Comparison of ENCODE assay signal across 8 cellular contexts in genomic region chrX:118345401-118346257, GRCh38. TPM values are rescaled to one million over a fixed set of nuclear protein-coding genes. Genes with fewer than 3 reads are reported as not detected.
A peak's percentile ranks its signal among the peaks of the same experiment; 100 is the strongest.
DNase-seq lines count a peak whose midpoint lies in the region; ATAC-seq and TF ChIP-seq lines count a peak whose summit lies in the region.

Gene WDR44 (plus strand): TSS chrX:118346106. CDS start chrX:118346504, 398 bp downstream.

- peak within 1 kb of the TSS; percentile 74 for H3K4me3 ChIP-seq in AG04450 (ENCODE audit: low read depth, low read length)
- H3K4me3 ChIP-seq in cardiac fibroblast (replicated peaks in 1 of 2; ENCODE audit: low read depth in 2 of 2, low read length in 2 of 2), result peak within 1 kb of the TSS; percentile 78 to 82
- peak within 1 kb of the TSS; percentile 77 for H3K4me3 ChIP-seq in smooth muscle cell

- H3K4me1 Mint-ChIP-seq in WTC11, result peaks cover 31% of the 10 kb centered on the region

- peak within 1 kb of the TSS; percentile 97 for H3K27ac Mint-ChIP-seq in WTC11

- H3K27me3 ChIP-seq in AG04450 (ENCODE audit: control insufficient read depth, insufficient read depth, low read length), result no peaks in the 10 kb centered on the region
- no peaks in the 10 kb centered on the region for H3K27me3 ChIP-seq in smooth muscle cell (ENCODE audit: low read depth)

- H2AFZ ChIP-seq in smooth muscle cell (ENCODE audit: low read depth), result peak within 1 kb of the TSS; percentile 92

- no peaks in the 10 kb centered on the region for H3F3A ChIP-seq in smooth muscle cell (ENCODE audit: low read depth)

- peaks cover 34% of the 10 kb centered on the region for H4K20me1 ChIP-seq in smooth muscle cell (ENCODE audit: low read depth)

- peak within 1 kb of the TSS; percentile 90 for H3K4me2 ChIP-seq in smooth muscle cell

- peak within 1 kb of the TSS; percentile 84 for H3K9ac ChIP-seq in smooth muscle cell (ENCODE audit: low read depth)

- DNase-seq in AG04450 (ENCODE audit: low read depth, low spot score), result peak; percentile 87
- peak; percentile 84 for DNase-seq in NCI-H226
- DNase-seq in WTC11 (ENCODE audit: low spot score), result peak; percentile 90
- DNase-seq in cardiac fibroblast (ENCODE audit: low read depth in 2 of 2), result peak; percentile 94 to 97
- peak; percentile 89 for DNase-seq in iPS-NIHi11 (ENCODE audit: low spot score)
- peak; percentile 68 for DNase-seq in smooth muscle cell (lab: John Stamatoyannopoulos, UW; ENCODE audit: unreplicated experiment)

- no peaks in the 10 kb centered on the region for H3K27me3 Mint-ChIP-seq in WTC11 (ENCODE audit: low read depth)

- peaks cover 13% of the 10 kb centered on the region for H3K4me1 ChIP-seq in smooth muscle cell (ENCODE audit: low read depth)

- H3K36me3 Mint-ChIP-seq in WTC11, result no peaks in the 10 kb centered on the region

- H3K9me3 ChIP-seq in AG04450 (ENCODE audit: control insufficient read depth, insufficient read depth, low read length) (no peaks in the 10 kb centered on the region), smooth muscle cell (replicated peaks; ENCODE audit: low read depth) (no peaks in the 10 kb centered on the region)

- H3K27ac ChIP-seq in AG04450 (ENCODE audit: low read depth, low read length) (peak within 1 kb of the TSS; percentile 87), smooth muscle cell (ENCODE audit: low read depth) (peak within 1 kb of the TSS; percentile 86)

- WGBS in smooth muscle cell (ENCODE audit: low lambda C conversion rate), result 43% methylated on average over 62 of the region's 62 CpGs

- no peaks in the 10 kb centered on the region for H3K36me3 ChIP-seq in smooth muscle cell (ENCODE audit: low read depth)

- H3K79me2 ChIP-seq in smooth muscle cell (ENCODE audit: low read depth), result peaks cover 28% of the 10 kb centered on the region

- POLR2A ChIA-PET in AG04450 (lab: Yijun Ruan, JAX), result interaction anchor here (0.7 kb wide), 1 partner anchor 711 kb away, joined by 4 read pairs; no protein-coding TSS in a partner anchor
- POLR2A ChIA-PET in WTC11 (lab: Charles Lee), result no interaction called here

- CTCF ChIA-PET in AG04450 (lab: Charles Lee), result interaction anchor here (0.7 kb wide), 1 partner anchor 17 kb away, joined by 3 read pairs; no protein-coding TSS in a partner anchor
- CTCF ChIA-PET in WTC11 (lab: Charles Lee), result no interaction called here

- TF ChIP-seq CTCF in AG04450 (IDR thresholded peaks at IDR 0.05; ENCODE audit: low read depth, low read length) (no peak), WTC11 (IDR thresholded peaks at IDR 0.05) (no peak), cardiac fibroblast (IDR thresholded peaks at IDR 0.05; ENCODE audit: low read depth, low read length) (no peak), smooth muscle cell (IDR thresholded peaks at IDR 0.05; ENCODE audit: borderline replicate concordance, insufficient read depth, poor library complexity, severe bottlenecking) (no peak)

- ATAC-seq in GM18909 (IDR thresholded peaks at IDR 0.05; ENCODE audit: poor library complexity, unreplicated experiment) (peak; percentile 90), HG03175 (IDR thresholded peaks at IDR 0.05; ENCODE audit: unreplicated experiment) (peak; percentile 88), WTC11 (peak; percentile 95)

- H3K4me3 Mint-ChIP-seq in WTC11, result peak within 1 kb of the TSS; percentile 94

- H3K9me3 Mint-ChIP-seq in WTC11, result peaks cover 4% of the 10 kb centered on the region; the same call in 1 of the 2 replicates

TF ChIP-seq in WTC11, 78 proteins besides CTCF, POLR2A, EP300 and RAD21:
- no peak for TF ChIP-seq ZNF423 (CRISPR knock-in tag; IDR thresholded peaks at IDR 0.05)
- TF ChIP-seq SP1 (CRISPR knock-in tag; conservative IDR thresholded peaks at IDR 0.05), result peak; percentile 51; the same call in 1 of the 2 replicates
TF ChIP-seq in WTC11: peak in this region for 1.

RNA-seq across cellular contexts. Expression of gene WDR44, which starts in this region (rescaled TPM):
- 12.4 and 17.2 TPM in 2 replicates for polyA plus RNA-seq in AG04450 (2011; rRNA removed)
- 11.6 and 20.4 TPM in 2 replicates for polyA minus RNA-seq in AG04450 (2011; rRNA and poly(A)+ RNA removed)
- total RNA-seq in WTC11 (2021), result 17.5 to 19.0 TPM (median 18.4 TPM) in 3 replicates
- total RNA-seq in smooth muscle cell, result 18.4 and 20.0 TPM in 2 replicates
- 7.4 and 10.0 TPM in 2 replicates for polyA plus RNA-seq in smooth muscle cell

Comparison
In these comparisons a context has a peak if more than half of its experiments do, and no peak if none do; other contexts are left out.
1. Peak in every context shown above with its lines: DNase-seq, ATAC-seq, H3K4me3 ChIP-seq and H3K27ac ChIP-seq.